In the genomic region with DNA sequence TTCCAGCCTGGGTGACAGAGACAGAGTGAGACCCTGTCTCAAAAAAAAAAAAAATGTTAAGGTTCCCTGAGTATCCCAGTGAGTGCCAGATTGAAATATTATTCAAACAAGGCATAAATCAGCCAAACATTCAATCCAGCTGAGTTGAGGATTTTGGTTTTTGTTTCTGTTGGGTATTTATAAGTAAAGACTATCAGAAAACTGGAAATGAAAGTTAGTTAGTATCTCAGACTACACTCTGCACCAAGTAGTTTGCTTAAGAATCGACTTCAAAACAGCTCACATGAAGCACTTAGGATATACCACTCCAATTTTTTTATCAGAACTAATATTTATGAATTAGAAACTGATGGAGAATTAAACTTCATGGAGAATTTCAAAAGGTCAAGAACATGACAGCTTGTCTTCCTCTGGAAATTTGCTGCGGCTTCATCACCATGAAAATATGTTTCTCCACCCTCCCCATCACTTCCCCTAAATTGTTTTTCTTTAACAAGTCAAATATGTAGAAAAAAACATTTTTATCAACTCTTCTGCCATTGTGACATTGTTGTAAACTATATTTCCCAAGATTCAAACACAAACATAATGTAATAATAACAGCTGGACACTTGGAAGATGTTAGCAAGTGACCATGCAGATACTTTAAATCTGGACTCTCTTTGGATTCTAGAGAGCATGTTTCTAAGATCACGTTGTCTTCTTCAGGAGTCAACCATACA, we compare ENCODE assay signal across 11 cellular contexts.
DNase-seq lines count a peak whose midpoint lies in the region; ATAC-seq and TF ChIP-seq lines count a peak whose summit lies in the region.
"Had no signal": no experiment of that assay in that cellular context is flagged by ENCODE, and none has a peak within 500 bp of the region (broad histone marks: within the 10 kb centered on the region; RNA-seq: fewer than 3 reads in every experiment).

No MANE protein-coding gene starts in this region.

- H3K4me3 Mint-ChIP-seq in activated T-helper 1 cell treated with anti-CD3 and anti-CD28 coated beads, Interleukin-12 subunit alpha, Interleukin-12 subunit beta, Interleukin-2, Interleukin-4 antibody, amounts not matched to agents 30 ng/mL and 10 ng/mL and 1 ng/mL, durations not matched to agents 14 hours and 24 hours and 36 hours: peak overlapping the region; percentile 12
- no peak overlapping the region for H3K4me3 Mint-ChIP-seq in memory B cell

- ATAC-seq in GM18867 (IDR thresholded peaks at IDR 0.05; ENCODE audit: unreplicated experiment) (peak; percentile 71), HG02571 (IDR thresholded peaks at IDR 0.05; ENCODE audit: unreplicated experiment) (peak; percentile 54), memory B cell (ENCODE audit: low read depth) (peak; percentile 77)
- ATAC-seq: SK-N-SH treated with all-trans-retinoic acid at 6 μM for 48 hours had no signal

- WGBS in thyroid gland, 2 donors: 48 to 49% methylated on average over 3 of the region's 3 CpGs

- H3K27me3 ChIP-seq in thyroid gland: no peaks in the 10 kb centered on the region

- intact Hi-C loops in activated T-helper 1 cell treated with anti-CD3 and anti-CD28 coated beads, Interleukin-12 subunit alpha, Interleukin-12 subunit beta, Interleukin-2, Interleukin-4 antibody, amounts not matched to agents 30 ng/mL and 10 ng/mL and 1 ng/mL, durations not matched to agents 14 hours and 24 hours and 36 hours (cut with micrococcal nuclease): loop anchor here (10.0 kb wide), 1 partner anchor 1405 kb away; no protein-coding TSS in a partner anchor
- intact Hi-C loops in thyroid gland (cut with DNase I): no loop called here

- no peak overlapping the region for H3K4me3 ChIP-seq in thyroid gland (replicated peaks in 1 of 3)

- no peak for TF ChIP-seq CTCF in thyroid gland (IDR thresholded peaks at IDR 0.05)

- H3K36me3 ChIP-seq in thyroid gland: no peaks in the 10 kb centered on the region

- peaks cover 9% of the 10 kb centered on the region for H3K36me3 Mint-ChIP-seq in activated T-helper 1 cell treated with anti-CD3 and anti-CD28 coated beads, Interleukin-12 subunit alpha, Interleukin-12 subunit beta, Interleukin-2, Interleukin-4 antibody, amounts not matched to agents 30 ng/mL and 10 ng/mL and 1 ng/mL, durations not matched to agents 14 hours and 24 hours and 36 hours (ENCODE audit: low read depth)
- no peaks in the 10 kb centered on the region for H3K36me3 Mint-ChIP-seq in memory B cell

- no peaks in the 10 kb centered on the region for H3K9me3 ChIP-seq in thyroid gland

- no peak overlapping the region for H3K27ac Mint-ChIP-seq in activated T-helper 1 cell treated with anti-CD3 and anti-CD28 coated beads, Interleukin-12 subunit alpha, Interleukin-12 subunit beta, Interleukin-2, Interleukin-4 antibody, amounts not matched to agents 30 ng/mL and 10 ng/mL and 1 ng/mL, durations not matched to agents 14 hours and 24 hours and 36 hours
- peak overlapping the region; percentile 5 for H3K27ac Mint-ChIP-seq in memory B cell

- no peaks in the 10 kb centered on the region for H3K4me1 ChIP-seq in thyroid gland

- peaks cover 8% of the 10 kb centered on the region for H3K9me3 Mint-ChIP-seq in activated T-helper 1 cell treated with anti-CD3 and anti-CD28 coated beads, Interleukin-12 subunit alpha, Interleukin-12 subunit beta, Interleukin-2, Interleukin-4 antibody, amounts not matched to agents 30 ng/mL and 10 ng/mL and 1 ng/mL, durations not matched to agents 14 hours and 24 hours and 36 hours
- no peaks in the 10 kb centered on the region for H3K9me3 Mint-ChIP-seq in memory B cell

- no peak overlapping the region for H3K27ac ChIP-seq in thyroid gland
- H3K27ac ChIP-seq: KMS-11 had no signal

- DNase-seq in activated T-helper 1 cell treated with anti-CD3 and anti-CD28 coated beads, Interleukin-12 subunit alpha, Interleukin-12 subunit beta, Interleukin-2, Interleukin-4 antibody, amounts not matched to agents 30 ng/mL and 10 ng/mL and 1 ng/mL, durations not matched to agents 14 hours and 24 hours and 36 hours (ENCODE audit: low spot score): no peak
- no peak for DNase-seq in memory B cell (ENCODE audit: low spot score in 2 of 2)
- no peak for DNase-seq in kidney glomerular epithelial cell (lab: John Stamatoyannopoulos, UW)
- DNase-seq in NCI-H187 treated with DMSO at 0.1 percent for 48 hours (lab: John Stamatoyannopoulos, UW): no peak
- no peak for DNase-seq in thyroid gland
- no peak for DNase-seq in islet precursor cell
- DNase-seq: anterior cingulate cortex had no signal

- no peaks in the 10 kb centered on the region for H3K27me3 Mint-ChIP-seq in activated T-helper 1 cell treated with anti-CD3 and anti-CD28 coated beads, Interleukin-12 subunit alpha, Interleukin-12 subunit beta, Interleukin-2, Interleukin-4 antibody, amounts not matched to agents 30 ng/mL and 10 ng/mL and 1 ng/mL, durations not matched to agents 14 hours and 24 hours and 36 hours (ENCODE audit: insufficient read depth)
- H3K27me3 Mint-ChIP-seq in memory B cell: no peaks in the 10 kb centered on the region

- peaks cover 25% of the 10 kb centered on the region for H3K4me1 Mint-ChIP-seq in activated T-helper 1 cell treated with anti-CD3 and anti-CD28 coated beads, Interleukin-12 subunit alpha, Interleukin-12 subunit beta, Interleukin-2, Interleukin-4 antibody, amounts not matched to agents 30 ng/mL and 10 ng/mL and 1 ng/mL, durations not matched to agents 14 hours and 24 hours and 36 hours (ENCODE audit: low read depth)
- peaks cover 17% of the 10 kb centered on the region for H3K4me1 Mint-ChIP-seq in memory B cell

- no peak for TF ChIP-seq POLR2A in thyroid gland (IDR thresholded peaks at IDR 0.05)
